28 cellular contexts compared by ENCODE assay signal in the genomic region with DNA sequence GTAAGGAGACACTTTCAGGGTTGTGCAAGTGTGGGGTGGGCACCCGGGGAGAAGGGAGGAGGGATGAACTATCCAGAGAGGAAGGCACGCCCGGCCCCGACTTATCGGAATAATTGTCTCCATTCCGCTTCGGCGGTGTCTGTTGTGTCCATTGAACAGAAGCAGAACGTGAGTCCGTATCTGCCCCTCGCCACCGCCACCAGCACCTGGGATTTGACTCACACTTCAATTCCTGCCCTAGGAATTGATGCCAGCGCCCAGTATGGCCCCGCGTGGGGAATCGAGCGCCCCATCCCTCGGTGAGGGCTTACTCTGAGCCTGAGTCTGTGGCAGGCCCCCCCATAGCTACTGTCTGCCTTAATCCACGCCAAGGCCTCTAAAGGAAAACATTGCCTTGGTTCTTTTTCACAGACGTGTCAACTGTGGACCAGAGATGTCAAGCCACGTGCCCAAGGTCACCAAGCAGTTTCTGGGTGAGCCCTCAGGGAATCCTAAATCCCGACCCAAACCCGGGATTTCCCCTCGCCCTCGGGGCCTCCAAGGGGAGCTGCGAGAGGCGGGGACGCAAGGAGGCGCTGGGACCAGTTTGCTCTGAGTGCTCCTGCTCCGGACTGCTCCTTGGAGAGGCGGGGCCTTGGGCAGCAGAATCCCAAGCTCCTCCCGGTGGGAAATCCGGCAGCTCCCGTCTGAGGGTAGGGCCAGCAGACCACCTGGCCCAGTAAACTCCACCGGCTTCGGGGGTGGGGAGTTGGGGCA. TPM values are rescaled to one million over a fixed set of nuclear protein-coding genes. Genes with fewer than 3 reads are reported as not detected.
DNase-seq lines count a peak whose midpoint lies in the region; ATAC-seq, FAIRE-seq and TF ChIP-seq lines count a peak whose summit lies in the region.
"Had no signal": no experiment of that assay in that cellular context is flagged by ENCODE, and none has a peak within 500 bp of the region (broad histone marks: within the 10 kb centered on the region; RNA-seq: fewer than 3 reads in every experiment).

No MANE protein-coding gene starts in this region.

- no TSS peak for BruUV-seq in HepG2 (replicated peaks; lab: Mats Ljungman, UMichigan)

- no peak for TF ChIP-seq RAD21 in HepG2 (CRISPR knock-in tag; IDR thresholded peaks at IDR 0.05)

- H3K4me3 Mint-ChIP-seq in chondrocyte (ENCODE audit: unreplicated experiment) = no peak overlapping the region
- H3K4me3 Mint-ChIP-seq: activated CD8-positive, alpha-beta T cell treated with anti-CD3 and anti-CD28 coated beads for 36 hours; activated naive CD4-positive, alpha-beta T cell treated with anti-CD3 and anti-CD28 coated beads for 36 hours; activated T-cell treated with anti-CD3 and anti-CD28 coated beads, Interleukin-2, amount 50 U/mL, for 24 hours; natural killer cell treated with Interleukin-12 subunit alpha and Interleukin-12 subunit beta and Interleukin-15 and Interleukin-18, amount 100 ng/mL, for 72 hours had no signal

- in situ Hi-C loops in HepG2 (cut with HindIII; ENCODE audit: extremely low pct_ligation_motif_present, low pct_unique_long_range_greater_than_20kb) = loop anchor here (10.0 kb wide), 1 partner anchor 308 kb away; no protein-coding TSS in a partner anchor

- FAIRE-seq in HepG2 (lab: Jason Lieb, UNC) = no peak
- FAIRE-seq: endometrium had no signal

- H3K9me3 ChIP-seq in HepG2 (ENCODE audit: low read length) (no peaks in the 10 kb centered on the region), right lobe of liver (no peaks in the 10 kb centered on the region)
- H3K9me3 ChIP-seq: ascending aorta had no signal

- ATAC-seq in HepG2 (no peak), right lobe of liver (no peak), GM19395 (IDR thresholded peaks at IDR 0.05; ENCODE audit: unreplicated experiment) (no peak), GM18519 (IDR thresholded peaks at IDR 0.05; ENCODE audit: low FRiP score, unreplicated experiment) (no peak)
- ATAC-seq: activated CD8-positive, alpha-beta T cell treated with anti-CD3 and anti-CD28 coated beads for 36 hours; natural killer cell treated with Interleukin-12 subunit alpha and Interleukin-12 subunit beta and Interleukin-15 and Interleukin-18, amount 100 ng/mL, for 72 hours had no signal

- POLR2A ChIA-PET in HepG2 (lab: Yijun Ruan, JAX) = no interaction called here

- no peaks in the 10 kb centered on the region for H3K36me3 ChIP-seq in HepG2 (replicated peaks in 1 of 2; ENCODE audit: control insufficient read depth in 1 of 2, insufficient read depth in 2 of 2, low read length in 2 of 2)
- H3K36me3 ChIP-seq in right lobe of liver = no peaks in the 10 kb centered on the region
- H3K36me3 ChIP-seq: ascending aorta had no signal

- no peak for TF ChIP-seq EP300 in HepG2 (IDR thresholded peaks at IDR 0.05; ENCODE audit: low read depth in 2 of 2, low read length in 2 of 2)
- TF ChIP-seq EP300 in HepG2 (CRISPR knock-in tag; IDR thresholded peaks at IDR 0.05; ENCODE audit: borderline replicate concordance) = no peak

- H3K79me2 ChIP-seq in HepG2 (ENCODE audit: insufficient read depth, low read length) = no peaks in the 10 kb centered on the region

- H3K4me1 Mint-ChIP-seq in chondrocyte (ENCODE audit: low read depth) = peaks cover 18% of the 10 kb centered on the region
- H3K4me1 Mint-ChIP-seq: CD14-positive monocyte had no signal

- H3K27ac ChIP-seq in HepG2 (ENCODE audit: extremely low read length, insufficient read depth, low read length) (no peak overlapping the region), right lobe of liver (no peak overlapping the region), coronary artery (no peak overlapping the region)
- H3K27ac ChIP-seq: ascending aorta, skin epidermis had no signal

- CTCF ChIA-PET in HepG2 (lab: Yijun Ruan, JAX; ENCODE audit: low intra/inter-chr PET ratio, low total read pairs) = no interaction called here

- H3K4me3 ChIP-seq in HepG2 (replicated peaks in 1 of 3; ENCODE audit: insufficient read depth in 1 of 3, low read depth in 2 of 3, low read length in 3 of 3) (no peak overlapping the region), right lobe of liver (no peak overlapping the region), coronary artery (peak overlapping the region; percentile 5)
- H3K4me3 ChIP-seq: ascending aorta, skin epidermis had no signal

- TF ChIP-seq POLR2A in HepG2 (IDR thresholded peaks at IDR 0.05; ENCODE audit: insufficient read depth in 1 of 2, low read depth in 2 of 2, low read length in 2 of 2) (no peak), right lobe of liver (IDR thresholded peaks at IDR 0.05) (no peak)

- no peaks in the 10 kb centered on the region for H3K36me3 Mint-ChIP-seq in chondrocyte (ENCODE audit: low read depth)
- H3K36me3 Mint-ChIP-seq: CD14-positive monocyte; natural killer cell treated with Interleukin-12 subunit alpha and Interleukin-12 subunit beta and Interleukin-15 and Interleukin-18, amount 100 ng/mL, for 72 hours had no signal

- peaks cover 72% of the 10 kb centered on the region for H3K27me3 Mint-ChIP-seq in chondrocyte (ENCODE audit: low read depth)

- no peak overlapping the region for H3K9ac ChIP-seq in HepG2 (ENCODE audit: insufficient read depth, low read depth, low read length)

- H3K4me1 ChIP-seq in HepG2 (ENCODE audit: insufficient read depth, low read length) (peaks cover 14% of the 10 kb centered on the region), right lobe of liver (no peaks in the 10 kb centered on the region)

- no peak overlapping the region for H2AFZ ChIP-seq in HepG2 (ENCODE audit: low read length)

- intact Hi-C loops in HepG2 (cut with micrococcal nuclease; ENCODE audit: unreplicated experiment) = no loop called here
- intact Hi-C loops in right lobe of liver (cut with DNase I) = no loop called here

- H3K27ac Mint-ChIP-seq in chondrocyte (ENCODE audit: unreplicated experiment) = no peak overlapping the region
- H3K27ac Mint-ChIP-seq: activated CD8-positive, alpha-beta T cell treated with anti-CD3 and anti-CD28 coated beads for 36 hours; activated naive CD4-positive, alpha-beta T cell treated with anti-CD3 and anti-CD28 coated beads for 36 hours; activated T-cell treated with anti-CD3 and anti-CD28 coated beads, Interleukin-2, amount 50 U/mL, for 24 hours; CD14-positive monocyte; natural killer cell treated with Interleukin-12 subunit alpha and Interleukin-12 subunit beta and Interleukin-15 and Interleukin-18, amount 100 ng/mL, for 72 hours; progenitor cell of endocrine pancreas had no signal

- H3K27me3 ChIP-seq in HepG2 (ENCODE audit: control insufficient read depth in 1 of 2, insufficient read depth in 2 of 2, low read length in 2 of 2) (peaks cover 0 to 56% of the 10 kb centered on the region in 2 experiments), right lobe of liver (peaks cover 0 to 32% of the 10 kb centered on the region in 2 donors)

- TF ChIP-seq CTCF in HepG2 (CRISPR knock-in tag; IDR thresholded peaks at IDR 0.05) (no peak), right lobe of liver (IDR thresholded peaks at IDR 0.05) (no peak), coronary artery (IDR thresholded peaks at IDR 0.05) (no peak), chondrocyte (IDR thresholded peaks at IDR 0.05) (no peak)

- DNase-seq in HepG2 (ENCODE audit: low spot score) (no peak), right lobe of liver (no peak), coronary artery (ENCODE audit: low spot score) (no peak), islet precursor cell (peak; percentile 85), chondrocyte (ENCODE audit: low spot score) (no peak), HCEC 1CT (no peak)
- DNase-seq: activated CD4-positive, CD25-positive, alpha-beta regulatory T cell; activated CD8-positive, alpha-beta T cell treated with anti-CD3 and anti-CD28 coated beads for 36 hours; activated naive CD4-positive, alpha-beta T cell treated with anti-CD3 and anti-CD28 coated beads for 36 hours; activated T-cell treated with anti-CD3 and anti-CD28 coated beads, Interleukin-2, amount 50 U/mL, for 24 hours; DMS 273 treated with DMSO at 0.1 percent for 48 hours; GDM1; hypothalamus; KG1; mesenchymal stem cell; NCI-H2029; NCI-H510A treated with DMSO at 0.1 percent for 48 hours; Right ventricle myocardium superior; stimulated activated CD4-positive, alpha-beta T cell treated with anti-CD3 and anti-CD28 coated beads, Interleukin-4, amount 100 ng/mL, for 1 hour had no signal

- H4K20me1 ChIP-seq in HepG2 (ENCODE audit: insufficient read depth, low read length) = no peaks in the 10 kb centered on the region

- H3K9me3 Mint-ChIP-seq in chondrocyte (ENCODE audit: low read depth) = no peaks in the 10 kb centered on the region
- H3K9me3 Mint-ChIP-seq: activated CD8-positive, alpha-beta T cell treated with anti-CD3 and anti-CD28 coated beads for 36 hours; activated naive CD4-positive, alpha-beta T cell treated with anti-CD3 and anti-CD28 coated beads for 36 hours; activated T-cell treated with anti-CD3 and anti-CD28 coated beads, Interleukin-2, amount 50 U/mL, for 24 hours; natural killer cell treated with Interleukin-12 subunit alpha and Interleukin-12 subunit beta and Interleukin-15 and Interleukin-18, amount 100 ng/mL, for 72 hours had no signal

- no peak overlapping the region for H3K4me2 ChIP-seq in HepG2 (ENCODE audit: low read depth, low read length)

- WGBS in HepG2 (ENCODE audit: low lambda C conversion rate) = 56% methylated on average over 26 of the region's 36 CpGs
- WGBS in right lobe of liver (ENCODE audit: insufficient coverage, low coverage, low lambda C conversion rate, missing lambda C conversion rate) = 4% methylated on average over 15 of the region's 36 CpGs

RNA-seq across cellular contexts. Expression of gene MSX1, which starts 12.9 kb away (rescaled TPM):
- total RNA-seq in HepG2 (2016; rRNA removed; fragmentation: Illumina TruSeq; extraction: Trizol) (13.8 and 14.9 TPM in 2 replicates), right lobe of liver (under 1 TPM; 0.15 to 0.62 (median 0.31) TPM), chondrocyte (4.4 to 4.8 TPM (median 4.4 TPM) in 3 replicates)
- 6.3 and 10.9 TPM in 2 replicates for total RNA-seq in HepG2 (2016; cell fraction: cytosol; rRNA removed; fragmentation: Illumina TruSeq; extraction: Trizol; ENCODE audit: low read depth)
- total RNA-seq in HepG2 (2016; cell fraction: insoluble cytoplasmic fraction; rRNA removed; fragmentation: Illumina TruSeq; extraction: Trizol) = 14.0 and 15.0 TPM in 2 replicates
- total RNA-seq in HepG2 (2016; cell fraction: membrane; rRNA removed; fragmentation: Illumina TruSeq; extraction: Trizol) = 19.1 and 23.9 TPM in 2 replicates
- total RNA-seq in HepG2 (2016; cell fraction: nucleus; rRNA removed; fragmentation: Illumina TruSeq; extraction: Trizol) = 5.4 and 9.8 TPM in 2 replicates
- 12.1 and 15.2 TPM in 2 replicates for polyA plus RNA-seq in HepG2 (2011; rRNA removed)
- 8.4 and 14.6 TPM in 2 replicates for polyA plus RNA-seq in HepG2 (2011; cell fraction: cytosol; rRNA removed)
- polyA plus RNA-seq in HepG2 (2011; cell fraction: nucleus; rRNA removed) = 17.5 and 22.0 TPM in 2 replicates
- 8.0 and 8.9 TPM in 2 replicates for polyA plus RNA-seq in HepG2 (2012)
- 8.3 and 12.3 TPM in 2 replicates for polyA plus RNA-seq in HepG2 (2016; cell fraction: cytosol; fragmentation: Illumina TruSeq; extraction: Trizol; ENCODE audit: low read depth)
- 16.8 and 17.9 TPM in 2 replicates for polyA plus RNA-seq in HepG2 (2016; cell fraction: insoluble cytoplasmic fraction; fragmentation: Illumina TruSeq; extraction: Trizol; ENCODE audit: low read depth)
- polyA plus RNA-seq in HepG2 (2016; cell fraction: membrane; fragmentation: Illumina TruSeq; extraction: Trizol; ENCODE audit: low read depth) = 19.5 and 22.1 TPM in 2 replicates
- polyA plus RNA-seq in HepG2 (2016; cell fraction: nucleus; fragmentation: Illumina TruSeq; extraction: Trizol; ENCODE audit: insufficient read depth, low read depth) = 13.8 and 15.1 TPM in 2 replicates
- polyA minus RNA-seq in HepG2 (2011; rRNA and poly(A)+ RNA removed; ENCODE audit: low replicate concordance) = 0.58 and 6.7 TPM in 2 replicates
- polyA minus RNA-seq in HepG2 (2011; cell fraction: cytosol; rRNA and poly(A)+ RNA removed) = 3.3 and 5.9 TPM in 2 replicates
- 3.1 and 4.0 TPM in 2 replicates for polyA minus RNA-seq in HepG2 (2011; cell fraction: nucleus; rRNA and poly(A)+ RNA removed)
- total RNA-seq: activated naive CD4-positive, alpha-beta T cell treated with anti-CD3 and anti-CD28 coated beads for 36 hours; T-helper 1 cell treated with Interleukin-12 subunit alpha and Interleukin-12 subunit beta and Interleukin-4 antibody, amounts not matched to agents 30 ng/mL and 1 ng/mL, for 36 hours had no signal
- polyA plus RNA-seq: CD14-positive monocyte had no signal
